1 cellular context compared by ENCODE assay signal in the genomic region with DNA sequence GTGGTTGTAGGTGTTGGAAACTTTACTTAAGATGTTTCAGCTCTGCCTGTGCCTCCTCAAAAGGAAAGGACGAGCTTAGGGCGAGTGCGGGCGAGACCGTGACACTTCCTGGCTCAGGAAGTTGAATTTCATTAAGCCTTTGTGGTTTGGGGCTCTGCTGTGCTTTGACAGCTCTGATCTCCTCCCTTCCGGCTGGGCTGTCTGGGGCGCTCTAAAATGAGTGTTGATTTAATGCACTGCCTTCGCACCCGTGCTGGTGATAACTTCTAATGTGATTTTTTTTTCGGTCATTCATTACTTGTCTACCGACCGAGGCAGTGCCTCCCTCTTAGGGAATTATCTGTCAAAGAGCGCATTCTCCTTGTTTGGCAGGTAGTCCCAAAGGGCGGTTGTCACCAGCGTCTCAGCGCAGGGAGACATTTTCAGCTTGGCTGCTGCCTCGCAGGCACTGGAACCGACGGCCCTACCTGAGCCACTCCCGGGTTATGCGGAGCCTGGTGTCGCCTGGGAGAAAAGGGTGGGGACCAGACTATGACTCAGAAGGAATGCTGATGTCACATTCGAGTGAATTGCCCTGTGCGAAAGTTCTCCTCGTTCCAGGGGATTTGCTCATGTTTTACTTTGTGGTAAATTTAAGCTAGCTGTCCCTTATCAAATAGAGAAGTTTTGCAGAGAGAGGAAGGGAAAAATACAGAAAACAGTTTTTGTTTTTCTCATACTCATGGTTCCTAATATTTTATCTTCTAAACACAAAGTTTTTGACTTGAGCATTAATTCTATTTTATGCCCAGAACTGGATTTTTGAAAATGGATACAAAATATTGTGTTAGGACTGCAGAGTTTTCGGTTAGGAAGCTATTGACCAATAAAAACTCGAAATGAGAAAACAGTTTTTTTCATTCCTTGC.
A peak's percentile ranks its signal among the peaks of the same experiment; 100 is the strongest.
TF ChIP-seq lines count a peak whose summit lies in the region.

No MANE protein-coding gene starts in this region.

TF ChIP-seq in K562, 482 proteins besides CTCF, POLR2A, EP300 and RAD21 (continued from another document and continues in another):
- 0 out of 2 replicates have a peak, but pooled peaks have one; percentile 45 for TF ChIP-seq ZNF12 (CRISPR knock-in tag; IDR thresholded peaks at IDR 0.05)
- peak; percentile 77 for TF ChIP-seq BCOR (IDR thresholded peaks at IDR 0.05)
- TF ChIP-seq ZFP1 (CRISPR knock-in tag; IDR thresholded peaks at IDR 0.05) = no peak
- TF ChIP-seq, protein P1, sequence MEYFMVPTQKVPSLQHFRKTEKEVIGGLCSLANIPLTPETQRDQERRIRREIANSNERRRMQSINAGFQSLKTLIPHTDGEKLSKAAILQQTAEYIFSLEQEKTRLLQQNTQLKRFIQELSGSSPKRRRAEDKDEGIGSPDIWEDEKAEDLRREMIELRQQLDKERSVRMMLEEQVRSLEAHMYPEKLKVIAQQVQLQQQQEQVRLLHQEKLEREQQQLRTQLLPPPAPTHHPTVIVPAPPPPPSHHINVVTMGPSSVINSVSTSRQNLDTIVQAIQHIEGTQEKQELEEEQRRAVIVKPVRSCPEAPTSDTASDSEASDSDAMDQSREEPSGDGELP (CRISPR knock-in tag; IDR thresholded peaks at IDR 0.05; ENCODE audit: borderline replicate concordance) = peak; percentile 86
- TF ChIP-seq CCAR2 (IDR thresholded peaks at IDR 0.05; ENCODE audit: low read depth, low read length) = no peak
- TF ChIP-seq, protein P2, sequence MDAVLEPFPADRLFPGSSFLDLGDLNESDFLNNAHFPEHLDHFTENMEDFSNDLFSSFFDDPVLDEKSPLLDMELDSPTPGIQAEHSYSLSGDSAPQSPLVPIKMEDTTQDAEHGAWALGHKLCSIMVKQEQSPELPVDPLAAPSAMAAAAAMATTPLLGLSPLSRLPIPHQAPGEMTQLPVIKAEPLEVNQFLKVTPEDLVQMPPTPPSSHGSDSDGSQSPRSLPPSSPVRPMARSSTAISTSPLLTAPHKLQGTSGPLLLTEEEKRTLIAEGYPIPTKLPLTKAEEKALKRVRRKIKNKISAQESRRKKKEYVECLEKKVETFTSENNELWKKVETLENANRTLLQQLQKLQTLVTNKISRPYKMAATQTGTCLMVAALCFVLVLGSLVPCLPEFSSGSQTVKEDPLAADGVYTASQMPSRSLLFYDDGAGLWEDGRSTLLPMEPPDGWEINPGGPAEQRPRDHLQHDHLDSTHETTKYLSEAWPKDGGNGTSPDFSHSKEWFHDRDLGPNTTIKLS (IDR thresholded peaks at IDR 0.05; ENCODE audit: borderline replicate concordance, low read depth) = 0 out of 2 replicates have a peak, but pooled peaks have one; percentile 47
- no peak for TF ChIP-seq NELFE (IDR thresholded peaks at IDR 0.05; ENCODE audit: insufficient read depth, insufficient read length)
- TF ChIP-seq ZNF239 (CRISPR knock-in tag; IDR thresholded peaks at IDR 0.05) = no peak
- no peak for TF ChIP-seq ZNF561 (CRISPR knock-in tag; conservative IDR thresholded peaks at IDR 0.05)
- peak; percentile 59; the same call in 1 of the 2 replicates for TF ChIP-seq MAFK (IDR thresholded peaks at IDR 0.05; ENCODE audit: low read length)
- TF ChIP-seq L3MBTL2 (IDR thresholded peaks at IDR 0.05) = peak; percentile 66
- TF ChIP-seq, protein P3, sequence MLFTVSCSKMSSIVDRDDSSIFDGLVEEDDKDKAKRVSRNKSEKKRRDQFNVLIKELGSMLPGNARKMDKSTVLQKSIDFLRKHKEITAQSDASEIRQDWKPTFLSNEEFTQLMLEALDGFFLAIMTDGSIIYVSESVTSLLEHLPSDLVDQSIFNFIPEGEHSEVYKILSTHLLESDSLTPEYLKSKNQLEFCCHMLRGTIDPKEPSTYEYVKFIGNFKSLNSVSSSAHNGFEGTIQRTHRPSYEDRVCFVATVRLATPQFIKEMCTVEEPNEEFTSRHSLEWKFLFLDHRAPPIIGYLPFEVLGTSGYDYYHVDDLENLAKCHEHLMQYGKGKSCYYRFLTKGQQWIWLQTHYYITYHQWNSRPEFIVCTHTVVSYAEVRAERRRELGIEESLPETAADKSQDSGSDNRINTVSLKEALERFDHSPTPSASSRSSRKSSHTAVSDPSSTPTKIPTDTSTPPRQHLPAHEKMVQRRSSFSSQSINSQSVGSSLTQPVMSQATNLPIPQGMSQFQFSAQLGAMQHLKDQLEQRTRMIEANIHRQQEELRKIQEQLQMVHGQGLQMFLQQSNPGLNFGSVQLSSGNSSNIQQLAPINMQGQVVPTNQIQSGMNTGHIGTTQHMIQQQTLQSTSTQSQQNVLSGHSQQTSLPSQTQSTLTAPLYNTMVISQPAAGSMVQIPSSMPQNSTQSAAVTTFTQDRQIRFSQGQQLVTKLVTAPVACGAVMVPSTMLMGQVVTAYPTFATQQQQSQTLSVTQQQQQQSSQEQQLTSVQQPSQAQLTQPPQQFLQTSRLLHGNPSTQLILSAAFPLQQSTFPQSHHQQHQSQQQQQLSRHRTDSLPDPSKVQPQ (CRISPR knock-in tag; IDR thresholded peaks at IDR 0.05; ENCODE audit: borderline replicate concordance) = no peak
- peak; percentile 51 to 62 for TF ChIP-seq NRF1 (conservative IDR thresholded peaks at IDR 0.05 in 1 of 2, IDR thresholded peaks at IDR 0.05 in 1 of 2)
- TF ChIP-seq ZSCAN29 (IDR thresholded peaks at IDR 0.05) = no peak
- peak; percentile 79 for TF ChIP-seq POLR2G (IDR thresholded peaks at IDR 0.05; ENCODE audit: low read depth, low read length)
- peak; percentile 93 for TF ChIP-seq CTBP1 (IDR thresholded peaks at IDR 0.05; ENCODE audit: borderline replicate concordance)
- TF ChIP-seq FOXJ3 (CRISPR knock-in tag; IDR thresholded peaks at IDR 0.05) = no peak
- TF ChIP-seq KDM4B (IDR thresholded peaks at IDR 0.05; ENCODE audit: borderline replicate concordance in 2 of 2, low read depth in 1 of 2) = 0 out of 4 replicates have a peak, but pooled peaks of 1 of the 2 experiments have one; percentile 76
- no peak for TF ChIP-seq CBFA2T2 (conservative IDR thresholded peaks at IDR 0.05)
- TF ChIP-seq, protein P4, sequence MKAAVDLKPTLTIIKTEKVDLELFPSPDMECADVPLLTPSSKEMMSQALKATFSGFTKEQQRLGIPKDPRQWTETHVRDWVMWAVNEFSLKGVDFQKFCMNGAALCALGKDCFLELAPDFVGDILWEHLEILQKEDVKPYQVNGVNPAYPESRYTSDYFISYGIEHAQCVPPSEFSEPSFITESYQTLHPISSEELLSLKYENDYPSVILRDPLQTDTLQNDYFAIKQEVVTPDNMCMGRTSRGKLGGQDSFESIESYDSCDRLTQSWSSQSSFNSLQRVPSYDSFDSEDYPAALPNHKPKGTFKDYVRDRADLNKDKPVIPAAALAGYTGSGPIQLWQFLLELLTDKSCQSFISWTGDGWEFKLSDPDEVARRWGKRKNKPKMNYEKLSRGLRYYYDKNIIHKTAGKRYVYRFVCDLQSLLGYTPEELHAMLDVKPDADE (conservative IDR thresholded peaks at IDR 0.05; ENCODE audit: control insufficient read depth, low read depth, low read length) = no peak
- 0 out of 2 replicates have a peak, but pooled peaks have one; percentile 43 for TF ChIP-seq CC2D1A (IDR thresholded peaks at IDR 0.05)
- TF ChIP-seq HDAC6 (IDR thresholded peaks at IDR 0.05; ENCODE audit: low read depth, low read length) = no peak
- TF ChIP-seq, protein P5, sequence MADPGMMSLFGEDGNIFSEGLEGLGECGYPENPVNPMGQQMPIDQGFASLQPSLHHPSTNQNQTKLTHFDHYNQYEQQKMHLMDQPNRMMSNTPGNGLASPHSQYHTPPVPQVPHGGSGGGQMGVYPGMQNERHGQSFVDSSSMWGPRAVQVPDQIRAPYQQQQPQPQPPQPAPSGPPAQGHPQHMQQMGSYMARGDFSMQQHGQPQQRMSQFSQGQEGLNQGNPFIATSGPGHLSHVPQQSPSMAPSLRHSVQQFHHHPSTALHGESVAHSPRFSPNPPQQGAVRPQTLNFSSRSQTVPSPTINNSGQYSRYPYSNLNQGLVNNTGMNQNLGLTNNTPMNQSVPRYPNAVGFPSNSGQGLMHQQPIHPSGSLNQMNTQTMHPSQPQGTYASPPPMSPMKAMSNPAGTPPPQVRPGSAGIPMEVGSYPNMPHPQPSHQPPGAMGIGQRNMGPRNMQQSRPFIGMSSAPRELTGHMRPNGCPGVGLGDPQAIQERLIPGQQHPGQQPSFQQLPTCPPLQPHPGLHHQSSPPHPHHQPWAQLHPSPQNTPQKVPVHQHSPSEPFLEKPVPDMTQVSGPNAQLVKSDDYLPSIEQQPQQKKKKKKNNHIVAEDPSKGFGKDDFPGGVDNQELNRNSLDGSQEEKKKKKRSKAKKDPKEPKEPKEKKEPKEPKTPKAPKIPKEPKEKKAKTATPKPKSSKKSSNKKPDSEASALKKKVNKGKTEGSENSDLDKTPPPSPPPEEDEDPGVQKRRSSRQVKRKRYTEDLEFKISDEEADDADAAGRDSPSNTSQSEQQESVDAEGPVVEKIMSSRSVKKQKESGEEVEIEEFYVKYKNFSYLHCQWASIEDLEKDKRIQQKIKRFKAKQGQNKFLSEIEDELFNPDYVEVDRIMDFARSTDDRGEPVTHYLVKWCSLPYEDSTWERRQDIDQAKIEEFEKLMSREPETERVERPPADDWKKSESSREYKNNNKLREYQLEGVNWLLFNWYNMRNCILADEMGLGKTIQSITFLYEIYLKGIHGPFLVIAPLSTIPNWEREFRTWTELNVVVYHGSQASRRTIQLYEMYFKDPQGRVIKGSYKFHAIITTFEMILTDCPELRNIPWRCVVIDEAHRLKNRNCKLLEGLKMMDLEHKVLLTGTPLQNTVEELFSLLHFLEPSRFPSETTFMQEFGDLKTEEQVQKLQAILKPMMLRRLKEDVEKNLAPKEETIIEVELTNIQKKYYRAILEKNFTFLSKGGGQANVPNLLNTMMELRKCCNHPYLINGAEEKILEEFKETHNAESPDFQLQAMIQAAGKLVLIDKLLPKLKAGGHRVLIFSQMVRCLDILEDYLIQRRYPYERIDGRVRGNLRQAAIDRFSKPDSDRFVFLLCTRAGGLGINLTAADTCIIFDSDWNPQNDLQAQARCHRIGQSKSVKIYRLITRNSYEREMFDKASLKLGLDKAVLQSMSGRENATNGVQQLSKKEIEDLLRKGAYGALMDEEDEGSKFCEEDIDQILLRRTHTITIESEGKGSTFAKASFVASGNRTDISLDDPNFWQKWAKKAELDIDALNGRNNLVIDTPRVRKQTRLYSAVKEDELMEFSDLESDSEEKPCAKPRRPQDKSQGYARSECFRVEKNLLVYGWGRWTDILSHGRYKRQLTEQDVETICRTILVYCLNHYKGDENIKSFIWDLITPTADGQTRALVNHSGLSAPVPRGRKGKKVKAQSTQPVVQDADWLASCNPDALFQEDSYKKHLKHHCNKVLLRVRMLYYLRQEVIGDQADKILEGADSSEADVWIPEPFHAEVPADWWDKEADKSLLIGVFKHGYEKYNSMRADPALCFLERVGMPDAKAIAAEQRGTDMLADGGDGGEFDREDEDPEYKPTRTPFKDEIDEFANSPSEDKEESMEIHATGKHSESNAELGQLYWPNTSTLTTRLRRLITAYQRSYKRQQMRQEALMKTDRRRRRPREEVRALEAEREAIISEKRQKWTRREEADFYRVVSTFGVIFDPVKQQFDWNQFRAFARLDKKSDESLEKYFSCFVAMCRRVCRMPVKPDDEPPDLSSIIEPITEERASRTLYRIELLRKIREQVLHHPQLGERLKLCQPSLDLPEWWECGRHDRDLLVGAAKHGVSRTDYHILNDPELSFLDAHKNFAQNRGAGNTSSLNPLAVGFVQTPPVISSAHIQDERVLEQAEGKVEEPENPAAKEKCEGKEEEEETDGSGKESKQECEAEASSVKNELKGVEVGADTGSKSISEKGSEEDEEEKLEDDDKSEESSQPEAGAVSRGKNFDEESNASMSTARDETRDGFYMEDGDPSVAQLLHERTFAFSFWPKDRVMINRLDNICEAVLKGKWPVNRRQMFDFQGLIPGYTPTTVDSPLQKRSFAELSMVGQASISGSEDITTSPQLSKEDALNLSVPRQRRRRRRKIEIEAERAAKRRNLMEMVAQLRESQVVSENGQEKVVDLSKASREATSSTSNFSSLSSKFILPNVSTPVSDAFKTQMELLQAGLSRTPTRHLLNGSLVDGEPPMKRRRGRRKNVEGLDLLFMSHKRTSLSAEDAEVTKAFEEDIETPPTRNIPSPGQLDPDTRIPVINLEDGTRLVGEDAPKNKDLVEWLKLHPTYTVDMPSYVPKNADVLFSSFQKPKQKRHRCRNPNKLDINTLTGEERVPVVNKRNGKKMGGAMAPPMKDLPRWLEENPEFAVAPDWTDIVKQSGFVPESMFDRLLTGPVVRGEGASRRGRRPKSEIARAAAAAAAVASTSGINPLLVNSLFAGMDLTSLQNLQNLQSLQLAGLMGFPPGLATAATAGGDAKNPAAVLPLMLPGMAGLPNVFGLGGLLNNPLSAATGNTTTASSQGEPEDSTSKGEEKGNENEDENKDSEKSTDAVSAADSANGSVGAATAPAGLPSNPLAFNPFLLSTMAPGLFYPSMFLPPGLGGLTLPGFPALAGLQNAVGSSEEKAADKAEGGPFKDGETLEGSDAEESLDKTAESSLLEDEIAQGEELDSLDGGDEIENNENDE (IDR thresholded peaks at IDR 0.05; ENCODE audit: low read depth, low read length) = no peak
- TF ChIP-seq MTA3 (IDR thresholded peaks at IDR 0.05; ENCODE audit: borderline replicate concordance) = peak; percentile 79; the same call in 1 of the 2 replicates
- TF ChIP-seq POLR2AphosphoS5 (IDR thresholded peaks at IDR 0.05; ENCODE audit: control insufficient read depth, insufficient read depth, low read depth, low read length) = peak; percentile 65; the same call in 1 of the 2 replicates
- peak in 1 of 2 experiments; percentile 76; a peak in 1 of 4 replicates for TF ChIP-seq CSDE1 (IDR thresholded peaks at IDR 0.05)
- no peak for TF ChIP-seq RBM14 (IDR thresholded peaks at IDR 0.05; ENCODE audit: borderline replicate concordance, insufficient read depth, low read depth, low read length)
- TF ChIP-seq, protein P6, sequence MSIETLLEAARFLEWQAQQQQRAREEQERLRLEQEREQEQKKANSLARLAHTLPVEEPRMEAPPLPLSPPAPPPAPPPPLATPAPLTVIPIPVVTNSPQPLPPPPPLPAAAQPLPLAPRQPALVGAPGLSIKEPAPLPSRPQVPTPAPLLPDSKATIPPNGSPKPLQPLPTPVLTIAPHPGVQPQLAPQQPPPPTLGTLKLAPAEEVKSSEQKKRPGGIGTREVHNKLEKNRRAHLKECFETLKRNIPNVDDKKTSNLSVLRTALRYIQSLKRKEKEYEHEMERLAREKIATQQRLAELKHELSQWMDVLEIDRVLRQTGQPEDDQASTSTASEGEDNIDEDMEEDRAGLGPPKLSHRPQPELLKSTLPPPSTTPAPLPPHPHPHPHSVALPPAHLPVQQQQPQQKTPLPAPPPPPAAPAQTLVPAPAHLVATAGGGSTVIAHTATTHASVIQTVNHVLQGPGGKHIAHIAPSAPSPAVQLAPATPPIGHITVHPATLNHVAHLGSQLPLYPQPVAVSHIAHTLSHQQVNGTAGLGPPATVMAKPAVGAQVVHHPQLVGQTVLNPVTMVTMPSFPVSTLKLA (conservative IDR thresholded peaks at IDR 0.05) = peak in 1 of 2 experiments; percentile 72; a peak in 3 of 4 replicates
- TF ChIP-seq PHB2 (IDR thresholded peaks at IDR 0.05; ENCODE audit: low read depth) = no peak
- TF ChIP-seq, protein P7, sequence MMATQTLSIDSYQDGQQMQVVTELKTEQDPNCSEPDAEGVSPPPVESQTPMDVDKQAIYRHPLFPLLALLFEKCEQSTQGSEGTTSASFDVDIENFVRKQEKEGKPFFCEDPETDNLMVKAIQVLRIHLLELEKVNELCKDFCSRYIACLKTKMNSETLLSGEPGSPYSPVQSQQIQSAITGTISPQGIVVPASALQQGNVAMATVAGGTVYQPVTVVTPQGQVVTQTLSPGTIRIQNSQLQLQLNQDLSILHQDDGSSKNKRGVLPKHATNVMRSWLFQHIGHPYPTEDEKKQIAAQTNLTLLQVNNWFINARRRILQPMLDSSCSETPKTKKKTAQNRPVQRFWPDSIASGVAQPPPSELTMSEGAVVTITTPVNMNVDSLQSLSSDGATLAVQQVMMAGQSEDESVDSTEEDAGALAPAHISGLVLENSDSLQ (IDR thresholded peaks at IDR 0.05) = peak; percentile 85
